21 cellular contexts compared by ENCODE assay signal in genomic region chr4:68489338-68489737, GRCh38. TPM values are rescaled to one million over a fixed set of nuclear protein-coding genes. Genes with fewer than 3 reads are reported as not detected.
DNase-seq lines count a peak whose midpoint lies in the region; ATAC-seq, FAIRE-seq and TF ChIP-seq lines count a peak whose summit lies in the region.
"Had no signal": no experiment of that assay in that cellular context is flagged by ENCODE, and none has a peak within 500 bp of the region (broad histone marks: within the 10 kb centered on the region; RNA-seq: fewer than 3 reads in every experiment).

No MANE protein-coding gene starts in this region.

- FAIRE-seq in kidney (lab: Jason Lieb, UNC) (no peak), small intestine (lab: Jason Lieb, UNC) (no peak)
- FAIRE-seq: D721Med, G401.6, GM12891, K562 had no signal

- H4K20me1 ChIP-seq in hepatocyte (ENCODE audit: insufficient read depth, poor library complexity, severe bottlenecking), result no peaks in the 10 kb centered on the region
- H4K20me1 ChIP-seq: BLaER1 treated with 17β-estradiol and CSF1 and Interleukin-3, amounts not matched to agents 10 nM and 100 nM had no signal

- no peak overlapping the region for H3K9ac ChIP-seq in kidney (ENCODE audit: low read length in 2 of 2)
- H3K9ac ChIP-seq in trophoblast cell (ENCODE audit: low read length), result no peak overlapping the region
- H3K9ac ChIP-seq: BLaER1 treated with 17β-estradiol and CSF1 and Interleukin-3, amounts not matched to agents 10 nM and 100 nM had no signal

- no peaks in the 10 kb centered on the region for H3K79me2 ChIP-seq in trophoblast cell (ENCODE audit: control insufficient read depth, insufficient read depth, low read length, poor library complexity)
- H3K79me2 ChIP-seq in hepatocyte, result no peaks in the 10 kb centered on the region

- no peak overlapping the region for H3K23ac ChIP-seq in trophoblast cell (ENCODE audit: low read length)

- DNase-seq in D341Med (ENCODE audit: low spot score) (peak; percentile 13), kidney (peak; percentile 50), trophoblast cell (peak; percentile 16 to 54), aorta (no peak), hippocampal formation (lab: John Stamatoyannopoulos, UW) (no peak), hepatocyte (ENCODE audit: low spot score) (no peak), small intestine (no peak)
- DNase-seq: 8988T; CD4-positive, alpha-beta T cell; DMS153; DMS79 treated with DMSO at 0.1 percent for 48 hours; EL; GOT3; HCEC 1CT; HFFc6 had no signal

- no peak for TF ChIP-seq CTCF in kidney (IDR thresholded peaks at IDR 0.05; ENCODE audit: borderline replicate concordance, extremely low read depth, insufficient read depth)
- TF ChIP-seq CTCF in hepatocyte (IDR thresholded peaks at IDR 0.05; ENCODE audit: poor library complexity), result no peak

- H3K79me1 ChIP-seq in trophoblast cell (ENCODE audit: low read length), result no peaks in the 10 kb centered on the region

- no peak overlapping the region for H2BK5ac ChIP-seq in trophoblast cell (ENCODE audit: low read depth, low read length, poor library complexity)

- H3K4ac ChIP-seq in trophoblast cell (ENCODE audit: low read depth, low read length), result no peak overlapping the region

- H3K36me3 ChIP-seq in kidney (ENCODE audit: control insufficient read depth in 1 of 2, insufficient read depth in 2 of 2, low read length in 2 of 2), result no peaks in the 10 kb centered on the region
- no peaks in the 10 kb centered on the region for H3K36me3 ChIP-seq in trophoblast cell (ENCODE audit: control insufficient read depth in 1 of 2, insufficient read depth in 2 of 2, low read length in 2 of 2)
- no peaks in the 10 kb centered on the region for H3K36me3 ChIP-seq in aorta (ENCODE audit: control insufficient read depth in 1 of 2, insufficient read depth in 2 of 2, low read length in 1 of 2)
- H3K36me3 ChIP-seq in hepatocyte (replicated peaks; ENCODE audit: insufficient read depth, low read depth), result no peaks in the 10 kb centered on the region
- H3K36me3 ChIP-seq in small intestine (ENCODE audit: control insufficient read depth in 2 of 2, insufficient read depth in 2 of 2, low read length in 2 of 2), result no peaks in the 10 kb centered on the region
- H3K36me3 ChIP-seq: BLaER1 treated with 17β-estradiol and CSF1 and Interleukin-3, amounts not matched to agents 10 nM and 100 nM had no signal

- H3K27me3 ChIP-seq in trophoblast cell (ENCODE audit: insufficient read depth, low read length) (no peaks in the 10 kb centered on the region), aorta (ENCODE audit: control insufficient read depth in 1 of 2, insufficient read depth in 2 of 2, low read length in 1 of 2) (no peaks in the 10 kb centered on the region), hepatocyte (no peaks in the 10 kb centered on the region), small intestine (ENCODE audit: control insufficient read depth in 2 of 2, insufficient read depth in 2 of 2, low read length in 2 of 2) (no peaks in the 10 kb centered on the region)
- H3K27me3 ChIP-seq: BLaER1 treated with 17β-estradiol and CSF1 and Interleukin-3, amounts not matched to agents 10 nM and 100 nM had no signal

- H3K27ac ChIP-seq in kidney (ENCODE audit: low read depth in 2 of 2, low read length in 2 of 2) (no peak overlapping the region), trophoblast cell (ENCODE audit: low read depth, low read length) (no peak overlapping the region), aorta (ENCODE audit: low read depth in 1 of 2, low read length in 2 of 2) (no peak overlapping the region), hepatocyte (no peak overlapping the region), small intestine (ENCODE audit: low read depth in 1 of 2, low read length in 1 of 2) (no peak overlapping the region)
- H3K27ac ChIP-seq: BLaER1 treated with 17β-estradiol and CSF1 and Interleukin-3, amounts not matched to agents 10 nM and 100 nM; HL-60 had no signal

- WGBS in trophoblast cell (ENCODE audit: extremely low coverage, insufficient coverage, insufficient read length), result no CpG with 5 or more reads among the region's 5 CpGs
- 64 to 72% methylated on average over 5 of the region's 5 CpGs for WGBS in aorta, 2 donors
- 100% methylated on average over 4 of the region's 5 CpGs for WGBS in hepatocyte (ENCODE audit: low lambda C conversion rate, missing lambda C conversion rate)
- 65 to 73% (median 67%) methylated on average over 5 of the region's 5 CpGs for WGBS in small intestine, 3 donors

- H4K91ac ChIP-seq in trophoblast cell (ENCODE audit: low read depth, low read length), result no peak overlapping the region

- H3K4me2 ChIP-seq in trophoblast cell (ENCODE audit: low read length) (no peak overlapping the region), hepatocyte (no peak overlapping the region)
- H3K4me2 ChIP-seq: BLaER1 treated with 17β-estradiol and CSF1 and Interleukin-3, amounts not matched to agents 10 nM and 100 nM had no signal

- intact Hi-C loops in kidney (cut with DNase I), result no loop called here
- intact Hi-C loops in aorta (cut with DNase I), result no loop called here

- H3K4me3 ChIP-seq in kidney (ENCODE audit: low read length in 2 of 2) (no peak overlapping the region), trophoblast cell (ENCODE audit: low read depth, low read length) (peak overlapping the region; percentile 0), aorta (ENCODE audit: low read length in 2 of 2) (no peak overlapping the region), hepatocyte (no peak overlapping the region), small intestine (ENCODE audit: low read depth in 1 of 2, low read length in 2 of 2) (no peak overlapping the region)
- H3K4me3 ChIP-seq: BLaER1 treated with 17β-estradiol and CSF1 and Interleukin-3, amounts not matched to agents 10 nM and 100 nM; K562 had no signal

- no peak overlapping the region for H4K12ac ChIP-seq in trophoblast cell (ENCODE audit: low read depth, low read length)

- H3K14ac ChIP-seq in trophoblast cell (ENCODE audit: low read length), result no peak overlapping the region

- no peak overlapping the region for H2AK5ac ChIP-seq in trophoblast cell (ENCODE audit: low read length)

- ATAC-seq in aorta (ENCODE audit: low FRiP score), result peak; percentile 67
- ATAC-seq: K562 had no signal

- no peak overlapping the region for H3K18ac ChIP-seq in trophoblast cell (ENCODE audit: low read length)

- H2BK12ac ChIP-seq in trophoblast cell (ENCODE audit: low read length), result no peak overlapping the region

- H4K8ac ChIP-seq in trophoblast cell (ENCODE audit: low read depth, low read length), result no peak overlapping the region

- no peaks in the 10 kb centered on the region for H3K9me2 ChIP-seq in hepatocyte (replicated peaks; ENCODE audit: insufficient read depth)

- H3K4me1 ChIP-seq in kidney (ENCODE audit: control insufficient read depth in 1 of 2, insufficient read depth in 1 of 2, low read depth in 1 of 2, low read length in 2 of 2) (no peaks in the 10 kb centered on the region), trophoblast cell (ENCODE audit: control insufficient read depth in 1 of 2, insufficient read depth in 2 of 2, low read length in 2 of 2) (no peaks in the 10 kb centered on the region), aorta (ENCODE audit: control insufficient read depth in 1 of 2, insufficient read depth in 2 of 2, low read length in 2 of 2) (no peaks in the 10 kb centered on the region), hepatocyte (ENCODE audit: insufficient read depth) (no peaks in the 10 kb centered on the region), small intestine (ENCODE audit: control insufficient read depth in 2 of 2, insufficient read depth in 1 of 2, low read depth in 1 of 2, low read length in 1 of 2) (no peaks in the 10 kb centered on the region)

- no peak overlapping the region for H2BK120ac ChIP-seq in trophoblast cell (ENCODE audit: insufficient read depth, low read length, poor library complexity)

- H2AFZ ChIP-seq in trophoblast cell (ENCODE audit: insufficient read depth, low read length, poor library complexity) (no peak overlapping the region), hepatocyte (no peak overlapping the region)

- H3K9me3 ChIP-seq in kidney (ENCODE audit: control insufficient read depth in 1 of 2, low read length in 2 of 2) (no peaks in the 10 kb centered on the region), trophoblast cell (ENCODE audit: insufficient read depth, low read depth, low read length) (peaks cover 1% of the 10 kb centered on the region), aorta (ENCODE audit: control insufficient read depth, low read length) (no peaks in the 10 kb centered on the region), hepatocyte (ENCODE audit: low read depth) (no peaks in the 10 kb centered on the region), small intestine (ENCODE audit: control insufficient read depth, low read depth) (no peaks in the 10 kb centered on the region)
- H3K9me3 ChIP-seq: BLaER1 treated with 17β-estradiol and CSF1 and Interleukin-3, amounts not matched to agents 10 nM and 100 nM had no signal

RNA-seq across cellular contexts. Expression of gene TMPRSS11E, which starts 42.1 kb away (rescaled TPM):
- total RNA-seq in kidney (2.3 TPM), aorta (not detected), hepatocyte (1.3 and 1.8 TPM in 2 replicates)
- polyA plus RNA-seq in kidney (ENCODE audit: insufficient read depth, low read depth, low replicate concordance) (0.24 TPM), aorta (under 1 TPM; 0.13 to 0.15 TPM), hepatocyte (1.4 and 1.7 TPM in 2 replicates), small intestine (under 1 TPM in 2 of 3 donors, not detected in 1; 0.10 to 0.27 TPM)
- 2.1 and 2.7 TPM in 2 replicates for polyA plus RNA-seq in trophoblast cell (2013)
- total RNA-seq: CD4-positive, alpha-beta T cell; HFFc6; K562 had no signal
- polyA plus RNA-seq: K562 had no signal

Comparison
In these comparisons a context has a peak if more than half of its experiments do, and no peak if none do; other contexts are left out.
1. DNase-seq: peak in D341Med (single experiment), kidney (single experiment) and trophoblast cell (2 of 2); none in aorta (0 of 2), hippocampal formation (0 of 2), hepatocyte (single experiment) and small intestine (single experiment).